ENCODE assay signal across 12 cellular contexts in the genomic region with DNA sequence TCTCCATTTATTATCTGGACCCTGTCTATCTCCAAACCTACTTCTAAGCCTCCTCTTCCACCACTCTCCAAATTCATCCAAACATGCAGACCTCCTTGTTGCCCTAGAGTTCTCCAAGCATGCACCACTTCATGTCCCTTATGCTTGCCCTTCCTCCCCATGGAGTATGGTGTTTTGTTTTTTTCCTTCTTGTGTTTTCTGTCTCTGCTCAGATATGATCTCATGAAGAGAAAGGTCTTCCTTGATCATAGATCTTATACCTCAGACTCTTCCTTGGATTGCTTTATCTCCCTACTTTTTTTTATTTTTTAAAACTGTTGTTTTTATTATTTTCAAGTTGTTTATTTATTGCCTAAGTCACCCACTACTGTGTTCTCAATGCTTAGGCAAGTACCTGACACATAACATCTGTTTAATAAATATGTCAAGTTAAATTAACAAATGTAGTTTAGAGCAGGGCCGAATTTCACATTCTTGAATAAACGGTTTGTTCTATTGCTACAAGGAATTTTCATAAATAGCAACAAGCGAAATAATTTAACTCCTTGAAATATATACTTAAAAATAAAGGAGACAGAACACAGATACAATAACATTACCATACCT.
DNase-seq lines count a peak whose midpoint lies in the region; ATAC-seq, FAIRE-seq and TF ChIP-seq lines count a peak whose summit lies in the region.
"Had no signal": no experiment of that assay in that cellular context is flagged by ENCODE, and none has a peak within 500 bp of the region (broad histone marks: within the 10 kb centered on the region; RNA-seq: fewer than 3 reads in every experiment).

No MANE protein-coding gene starts in this region.

- peak; percentile 23 for ATAC-seq in GM19324 (IDR thresholded peaks at IDR 0.05; ENCODE audit: low FRiP score, unreplicated experiment)
- ATAC-seq: natural killer cell had no signal

- H3K79me2 ChIP-seq in OCI-LY1 (ENCODE audit: insufficient read depth, low read length) (no peaks in the 10 kb centered on the region), fibroblast of lung (ENCODE audit: control insufficient read depth, insufficient read depth, low read length) (no peaks in the 10 kb centered on the region)

- no peaks in the 10 kb centered on the region for H3K36me3 ChIP-seq in OCI-LY1 (ENCODE audit: insufficient read depth, low read length)
- no peaks in the 10 kb centered on the region for H3K36me3 ChIP-seq in fibroblast of lung (ENCODE audit: control insufficient read depth, insufficient read depth, low read length)
- H3K36me3 ChIP-seq in small intestine (ENCODE audit: control insufficient read depth in 2 of 2, insufficient read depth in 2 of 2, low read length in 2 of 2): no peaks in the 10 kb centered on the region

- H3K4me2 ChIP-seq in OCI-LY1 (ENCODE audit: low read length): no peak overlapping the region; the same call in 1 of the 2 replicates
- H3K4me2 ChIP-seq in fibroblast of lung (ENCODE audit: extremely low read depth, insufficient read depth, low read length): peak overlapping the region; percentile 26

- H3K27me3 ChIP-seq in OCI-LY1 (ENCODE audit: insufficient read depth, low read length) (no peaks in the 10 kb centered on the region), fibroblast of lung (ENCODE audit: control insufficient read depth, insufficient read depth, low read length) (no peaks in the 10 kb centered on the region), small intestine (ENCODE audit: control insufficient read depth in 2 of 2, insufficient read depth in 2 of 2, low read length in 2 of 2) (no peaks in the 10 kb centered on the region)

- TF ChIP-seq CTCF in OCI-LY1 (IDR thresholded peaks at IDR 0.05; ENCODE audit: low read length) (no peak), fibroblast of lung (conservative IDR thresholded peaks at IDR 0.05 in 1 of 2, IDR thresholded peaks at IDR 0.05 in 1 of 2; ENCODE audit: low read depth in 1 of 2, low read length in 2 of 2) (no peak)

- no peaks in the 10 kb centered on the region for H4K20me1 ChIP-seq in OCI-LY1 (ENCODE audit: insufficient read depth, low read length)
- no peaks in the 10 kb centered on the region for H4K20me1 ChIP-seq in fibroblast of lung (ENCODE audit: control insufficient read depth, extremely low read depth, insufficient read depth, low read length)

- H3K9ac ChIP-seq in OCI-LY1 (ENCODE audit: low read length) (no peak overlapping the region), fibroblast of lung (ENCODE audit: insufficient read depth, low read length) (no peak overlapping the region)

- DNase-seq in fibroblast of lung (ENCODE audit: low read depth in 2 of 2): peak in 1 of 2 donors; percentile 85
- no peak for DNase-seq in small intestine
- no peak for DNase-seq in AG08396 (ENCODE audit: low spot score)
- DNase-seq in middle frontal gyrus (ENCODE audit: extremely low spot score, low spot score): no peak
- DNase-seq in activated CD4-positive, CD25-positive, alpha-beta regulatory T cell treated with anti-CD3 and anti-CD28 coated beads, Interleukin-2, amount 50 U/mL, for 72 hours: no peak
- no peak for DNase-seq in DMS153 treated with DMSO at 0.1 percent for 48 hours (lab: John Stamatoyannopoulos, UW; ENCODE audit: unreplicated experiment)
- DNase-seq: activated T-cell treated with anti-CD3 and anti-CD28 coated beads for 4 hours; immature natural killer cell; natural killer cell; stimulated activated CD4-positive, alpha-beta T cell treated with anti-CD3 and anti-CD28 coated beads, Interleukin-15, amount 100 ng/mL, for 24 hours had no signal

- H3K9me2 ChIP-seq in OCI-LY1 (ENCODE audit: low read depth, low read length): no peaks in the 10 kb centered on the region

- H3K9me3 ChIP-seq in OCI-LY1 (ENCODE audit: low read length) (no peaks in the 10 kb centered on the region), fibroblast of lung (ENCODE audit: control insufficient read depth, insufficient read depth, low read depth, low read length) (no peaks in the 10 kb centered on the region), small intestine (ENCODE audit: control insufficient read depth, low read depth) (no peaks in the 10 kb centered on the region)

- H3K27ac ChIP-seq in OCI-LY1 (ENCODE audit: low read depth, low read length, poor library complexity, severe bottlenecking) (peak overlapping the region; percentile 51), fibroblast of lung (ENCODE audit: insufficient read depth, low read length) (peak overlapping the region; percentile 73), small intestine (ENCODE audit: low read depth in 1 of 2, low read length in 1 of 2) (peak overlapping the region in 1 of 2 donors; percentile 86)

- H3K4me1 ChIP-seq in OCI-LY1 (ENCODE audit: insufficient read depth, low read length, severe bottlenecking): peaks cover 66% of the 10 kb centered on the region
- peaks cover 17% of the 10 kb centered on the region for H3K4me1 ChIP-seq in fibroblast of lung (ENCODE audit: control insufficient read depth, extremely low read depth, insufficient read depth, low read length)
- H3K4me1 ChIP-seq in small intestine (ENCODE audit: control insufficient read depth in 2 of 2, insufficient read depth in 1 of 2, low read depth in 1 of 2, low read length in 1 of 2): no peaks in the 10 kb centered on the region

- H3K4me3 ChIP-seq in OCI-LY1 (ENCODE audit: low read depth, low read length, poor library complexity, severe bottlenecking) (no peak overlapping the region), fibroblast of lung (replicated peaks in 1 of 4; ENCODE audit: control extremely low read depth in 1 of 4, insufficient read depth in 1 of 4, low read depth in 3 of 4, low read length in 4 of 4) (peak overlapping the region in 1 of 4 experiments; percentile 10), small intestine (ENCODE audit: low read depth in 1 of 2, low read length in 2 of 2) (no peak overlapping the region)

- peak; percentile 19 for FAIRE-seq in small intestine (lab: Jason Lieb, UNC)

- H3F3A ChIP-seq in OCI-LY1 (ENCODE audit: insufficient read depth, low read length): peaks cover 4% of the 10 kb centered on the region; the same call in 1 of the 2 replicates

- H2AFZ ChIP-seq in OCI-LY1 (ENCODE audit: low read length) (no peak overlapping the region), fibroblast of lung (ENCODE audit: low read length) (no peak overlapping the region)

- WGBS in small intestine, 3 donors: 57 to 70% (median 70%) methylated on average over 3 of the region's 3 CpGs
